In the genomic region with DNA sequence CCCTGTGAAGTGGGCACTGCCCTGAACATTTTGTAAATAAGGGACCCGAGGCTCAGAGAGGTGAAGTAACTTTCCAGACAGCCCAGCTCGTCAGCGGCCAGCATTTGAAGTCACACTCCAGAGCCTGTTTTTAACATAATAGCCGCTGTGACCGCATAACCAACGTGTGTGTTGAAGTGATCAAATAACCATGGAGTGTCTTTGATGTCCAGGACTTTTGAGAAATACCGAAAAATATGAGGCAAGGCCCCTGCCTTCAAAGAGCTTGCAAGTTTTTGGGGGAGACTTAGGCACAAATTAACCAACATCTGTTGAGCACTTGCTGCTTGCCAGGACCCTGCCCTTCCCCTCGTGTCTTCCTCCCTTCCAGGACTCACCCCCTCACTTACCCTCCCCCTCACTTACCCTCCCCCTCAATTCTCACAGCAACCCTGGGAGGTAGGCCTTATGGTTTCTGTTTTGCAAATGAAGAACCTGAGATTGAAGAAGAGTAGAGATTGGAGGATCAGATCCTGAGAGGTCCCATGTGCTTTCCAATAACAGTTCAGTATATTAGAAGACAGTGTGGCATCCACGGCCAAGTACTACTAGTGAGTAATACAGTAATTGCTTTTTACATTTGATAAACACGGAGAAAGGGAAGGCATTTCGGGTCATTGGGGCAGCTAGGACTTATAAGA, we compare ENCODE assay signal across 8 cellular contexts. TPM values are rescaled to one million over a fixed set of nuclear protein-coding genes. Genes with fewer than 3 reads are reported as not detected.
A peak's percentile ranks its signal among the peaks of the same experiment; 100 is the strongest.
DNase-seq lines count a peak whose midpoint lies in the region; ATAC-seq and TF ChIP-seq lines count a peak whose summit lies in the region.

No MANE protein-coding gene starts in this region.

- no peaks in the 10 kb centered on the region for H3K27me3 Mint-ChIP-seq in activated naive CD8-positive, alpha-beta T cell treated with anti-CD3 and anti-CD28 coated beads, Interleukin-2, amount 50 U/mL, for 24 hours

- H3K9me3 ChIP-seq in SJCRH30 (replicated peaks) (no peaks in the 10 kb centered on the region), sigmoid colon (no peaks in the 10 kb centered on the region)

- H3K36me3 Mint-ChIP-seq in activated naive CD8-positive, alpha-beta T cell treated with anti-CD3 and anti-CD28 coated beads, Interleukin-2, amount 50 U/mL, for 24 hours (ENCODE audit: low read depth) = peaks cover 66% of the 10 kb centered on the region

- DNase-seq in DMS153 treated with DMSO at 0.1 percent for 48 hours (lab: John Stamatoyannopoulos, UW; ENCODE audit: unreplicated experiment) (peak; percentile 3), HT1080 (ENCODE audit: low read depth) (peak; percentile 92), SJCRH30 (peak; percentile 33 to 60), hepatic stellate cell (ENCODE audit: low spot score) (peak; percentile 93), sigmoid colon (peak; percentile 70), NCI-H1930 (lab: John Stamatoyannopoulos, UW) (no peak)
- peak; percentile 37 for DNase-seq in activated naive CD8-positive, alpha-beta T cell treated with anti-CD3 and anti-CD28 coated beads, Interleukin-2, amount 50 U/mL, for 24 hours

- TF ChIP-seq POLR2A in sigmoid colon (IDR thresholded peaks at IDR 0.05) = no peak

- H3K27ac Mint-ChIP-seq in activated naive CD8-positive, alpha-beta T cell treated with anti-CD3 and anti-CD28 coated beads, Interleukin-2, amount 50 U/mL, for 24 hours = peak overlapping the region; percentile 100

- peak; percentile 55 for ATAC-seq in GM21390 (IDR thresholded peaks at IDR 0.05; ENCODE audit: unreplicated experiment)
- ATAC-seq in activated naive CD8-positive, alpha-beta T cell treated with anti-CD3 and anti-CD28 coated beads, Interleukin-2, amount 50 U/mL, for 24 hours = peak; percentile 54

- H3K27ac ChIP-seq in SJCRH30 (peak overlapping the region; percentile 85), sigmoid colon (peak overlapping the region; percentile 93 to 97 (median 96))

- peaks cover 14% of the 10 kb centered on the region for H3K36me3 ChIP-seq in SJCRH30
- peaks cover 0 to 13% (median 0%) of the 10 kb centered on the region in 4 donors for H3K36me3 ChIP-seq in sigmoid colon

- peak overlapping the region; percentile 87 for H3K4me3 ChIP-seq in SJCRH30
- H3K4me3 ChIP-seq in sigmoid colon = peak overlapping the region; percentile 70 to 81 (median 76)

- H3K4me3 Mint-ChIP-seq in activated naive CD8-positive, alpha-beta T cell treated with anti-CD3 and anti-CD28 coated beads, Interleukin-2, amount 50 U/mL, for 24 hours = peak overlapping the region; percentile 100

- TF ChIP-seq CTCF in sigmoid colon (IDR thresholded peaks at IDR 0.05) = no peak

- no peaks in the 10 kb centered on the region for H3K27me3 ChIP-seq in SJCRH30
- H3K27me3 ChIP-seq in sigmoid colon = no peaks in the 10 kb centered on the region

- H3K4me1 ChIP-seq in SJCRH30 (no peaks in the 10 kb centered on the region), sigmoid colon (peaks cover 0 to 67% (median 48%) of the 10 kb centered on the region in 4 donors)

- H3K4me1 Mint-ChIP-seq in activated naive CD8-positive, alpha-beta T cell treated with anti-CD3 and anti-CD28 coated beads, Interleukin-2, amount 50 U/mL, for 24 hours = peaks cover 66% of the 10 kb centered on the region

- H3K9me3 Mint-ChIP-seq in activated naive CD8-positive, alpha-beta T cell treated with anti-CD3 and anti-CD28 coated beads, Interleukin-2, amount 50 U/mL, for 24 hours = no peaks in the 10 kb centered on the region

- intact Hi-C loops in sigmoid colon (cut with DNase I) = loop anchor here (5.0 kb wide), 2 partner anchors 85 to 240 kb away; a partner anchor contains a TSS

- WGBS in sigmoid colon, 2 donors = 41 to 58% methylated on average over 11 of the region's 11 CpGs

- no peak for TF ChIP-seq EP300 in sigmoid colon (IDR thresholded peaks at IDR 0.05)

RNA-seq across cellular contexts. Expression of a gene that starts 1.3 kb away (rescaled TPM):
- total RNA-seq in HT1080 (2014; rRNA removed; shearing (Covaris generic)) = 113 and 130 TPM in 2 replicates
- 70.6 and 81.3 TPM in 2 replicates for polyA plus RNA-seq in HT1080 (2015; cell fraction: cytosol; rRNA removed)
- polyA plus RNA-seq in HT1080 (2015; cell fraction: nucleus; rRNA removed) = 201 and 219 TPM in 2 replicates
- 150 and 153 TPM in 2 replicates for total RNA-seq in SJCRH30 (2014; rRNA removed; shearing (Covaris generic))
- 10 to 100 TPM; 48.7 to 80.5 (median 68.4) TPM for total RNA-seq in sigmoid colon
- polyA plus RNA-seq in sigmoid colon = 10 to 100 TPM; 10.8 to 22.2 (median 19.0) TPM

Comparison
In these comparisons a context has a peak if more than half of its experiments do, and no peak if none do; other contexts are left out.
1. DNase-seq: peak in DMS153 treated with DMSO at 0.1 percent for 48 hours (single experiment), HT1080 (single experiment), SJCRH30 (2 of 2), activated naive CD8-positive, alpha-beta T cell treated with anti-CD3 and anti-CD28 coated beads, Interleukin-2, amount 50 U/mL, for 24 hours (single experiment), hepatic stellate cell (single experiment) and sigmoid colon (single experiment); none in NCI-H1930 (0 of 2).